In the genomic region with DNA sequence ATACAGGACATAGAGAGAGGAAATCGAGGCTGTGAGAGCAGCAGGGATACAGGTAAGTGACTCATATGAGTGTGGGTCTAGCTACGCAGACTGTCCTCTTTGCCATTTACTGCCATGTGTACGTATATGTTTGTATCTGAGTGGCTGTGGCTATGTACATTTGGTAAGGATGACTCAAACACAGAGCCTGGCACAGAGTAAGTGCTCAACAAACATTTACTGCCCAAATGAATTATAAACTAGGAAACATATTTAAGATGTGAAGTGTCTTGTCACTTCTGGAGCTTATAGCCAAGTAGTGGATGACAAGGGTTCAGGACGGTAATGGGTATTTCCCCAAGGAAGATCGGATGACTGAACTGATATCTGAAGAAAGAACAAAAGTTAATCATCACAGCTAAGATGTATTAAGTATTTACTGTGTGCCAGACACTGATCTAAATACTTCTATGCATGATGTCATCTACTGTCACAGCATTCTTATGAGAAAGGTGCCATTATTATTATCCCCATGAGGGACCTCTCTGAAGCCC, we compare ENCODE assay signal across 18 cellular contexts. TPM values are rescaled to one million over a fixed set of nuclear protein-coding genes. Genes with fewer than 3 reads are reported as not detected.
A peak's percentile ranks its signal among the peaks of the same experiment; 100 is the strongest.
DNase-seq lines count a peak whose midpoint lies in the region; TF ChIP-seq lines count a peak whose summit lies in the region.
"Had no signal": no experiment of that assay in that cellular context is flagged by ENCODE, and none has a peak within 500 bp of the region (broad histone marks: within the 10 kb centered on the region; RNA-seq: fewer than 3 reads in every experiment).

No MANE protein-coding gene starts in this region.

- TF ChIP-seq CTCF in left ventricle myocardium inferior (IDR thresholded peaks at IDR 0.05; ENCODE audit: borderline replicate concordance), result no peak
- TF ChIP-seq CTCF in dorsolateral prefrontal cortex (IDR thresholded peaks at IDR 0.05 in 54 of 56, conservative IDR thresholded peaks at IDR 0.05 in 2 of 56; ENCODE audit: low read depth in 1 of 56, partially characterized antibody in 56 of 56), result no peak

- intact Hi-C loops in cardiac septum (cut with DNase I) (no loop called here), left ventricle myocardium inferior (cut with micrococcal nuclease) (no loop called here), dorsolateral prefrontal cortex (cut with DNase I) (no loop called here)

- peaks cover 49% of the 10 kb centered on the region for H3K36me3 ChIP-seq in left ventricle myocardium inferior

- H3K9me3 ChIP-seq in left ventricle myocardium inferior (replicated peaks), result no peaks in the 10 kb centered on the region
- H3K9me3 ChIP-seq: BLaER1 had no signal

- H3K27me3 ChIP-seq in left ventricle myocardium inferior (ENCODE audit: low read depth) (no peaks in the 10 kb centered on the region), dorsolateral prefrontal cortex (no peaks in the 10 kb centered on the region)
- H3K27me3 ChIP-seq: BLaER1 had no signal

- H3K27ac ChIP-seq in left ventricle myocardium inferior (replicated peaks), result no peak overlapping the region
- H3K27ac ChIP-seq in dorsolateral prefrontal cortex, result no peak overlapping the region
- H3K27ac ChIP-seq: 22Rv1, BLaER1, C4-2B, GM23248 had no signal

- peak; percentile 3 for DNase-seq in cardiac septum (ENCODE audit: low spot score)
- DNase-seq in left ventricle myocardium inferior, result no peak
- DNase-seq in HK-2 (ENCODE audit: unreplicated experiment), result peak; percentile 48
- peak; percentile 91 for DNase-seq in kidney tubule cell (ENCODE audit: low spot score)
- no peak for DNase-seq in effector CD4-positive, alpha-beta T cell
- no peak for DNase-seq in dorsolateral prefrontal cortex
- DNase-seq: CD4-positive, alpha-beta T cell; CD8-positive, alpha-beta memory T cell; DMS 273 treated with DMSO at 0.1 percent for 48 hours; DMS79; EL; GDM1; GM23248; HCEC 1CT had no signal

- peaks cover 7% of the 10 kb centered on the region for H3K4me1 ChIP-seq in left ventricle myocardium inferior

- H3K4me3 ChIP-seq in left ventricle myocardium inferior (no peak overlapping the region), dorsolateral prefrontal cortex (no peak overlapping the region)
- H3K4me3 ChIP-seq: BLaER1, GM12878, GM23248 had no signal

RNA-seq across cellular contexts. Expression of a gene that starts 6.1 kb away (rescaled TPM):
- total RNA-seq in cardiac septum, result 51.7 TPM
- total RNA-seq in left ventricle myocardium inferior, result 49.7 TPM
- 10 to 100 TPM; 42.1 to 81.4 (median 59.6) TPM for total RNA-seq in dorsolateral prefrontal cortex

RNA-seq across cellular contexts. Expression of a gene that starts 6.1 kb away (rescaled TPM):
- total RNA-seq in cardiac septum (5.2 TPM), left ventricle myocardium inferior (7.3 TPM), dorsolateral prefrontal cortex (10 to 100 TPM in 1 of 120 experiments, 1 to 10 TPM in 119; 3.4 to 10.0 (median 5.4) TPM)

RNA-seq across cellular contexts. Expression of a gene that starts 11.9 kb away (rescaled TPM):
- total RNA-seq in cardiac septum, result 1.0 TPM
- total RNA-seq in left ventricle myocardium inferior, result 0.52 TPM
- 10 to 100 TPM in 82 of 120 experiments, 1 to 10 TPM in 38; 4.9 to 25.7 (median 11.7) TPM for total RNA-seq in dorsolateral prefrontal cortex

RNA-seq across cellular contexts. Expression of a gene that starts 18.4 kb away (rescaled TPM):
- 47.2 TPM for total RNA-seq in cardiac septum
- total RNA-seq in left ventricle myocardium inferior, result 35.6 TPM
- total RNA-seq in dorsolateral prefrontal cortex, result 100 to 1,000 TPM in 1 of 120 experiments, 10 to 100 TPM in 119; 37.0 to 129 (median 54.7) TPM

RNA-seq across cellular contexts. Expression of a gene that starts 49.7 kb away (rescaled TPM):
- 0.40 TPM for total RNA-seq in cardiac septum
- total RNA-seq in left ventricle myocardium inferior, result 0.27 TPM
- 10 to 100 TPM; 11.3 to 42.8 (median 23.8) TPM for total RNA-seq in dorsolateral prefrontal cortex
- total RNA-seq: GM12878 had no signal

Comparison
In these comparisons a context has a peak if more than half of its experiments do, and no peak if none do; other contexts are left out.
1. DNase-seq: peak in cardiac septum (single experiment), HK-2 (single experiment) and kidney tubule cell (single experiment); none in left ventricle myocardium inferior (single experiment), effector CD4-positive, alpha-beta T cell (single experiment) and dorsolateral prefrontal cortex (0 of 10).